Comparison of ENCODE assay signal across 10 cellular contexts in genomic region chr22:33803371-33803770, GRCh38.
DNase-seq lines count a peak whose midpoint lies in the region; ATAC-seq, FAIRE-seq and TF ChIP-seq lines count a peak whose summit lies in the region.
"Had no signal": no experiment of that assay in that cellular context is flagged by ENCODE, and none has a peak within 500 bp of the region (broad histone marks: within the 10 kb centered on the region; RNA-seq: fewer than 3 reads in every experiment).

No MANE protein-coding gene starts in this region.

- H3K9me3 ChIP-seq in psoas muscle, result no peaks in the 10 kb centered on the region

- FAIRE-seq in RCC 7860 (lab: Jason Lieb, UNC), result no peak

- peak; percentile 89 for DNase-seq in AG20443 (ENCODE audit: low spot score)
- peak; percentile 55 for DNase-seq in RCC 7860 (ENCODE audit: low spot score)
- peak; percentile 88 for DNase-seq in fibroblast of pulmonary artery (ENCODE audit: low read depth)
- no peak for DNase-seq in psoas muscle
- no peak for DNase-seq in NCI-H1417 treated with DMSO at 0.1 percent for 48 hours (lab: John Stamatoyannopoulos, UW)
- DNase-seq in HT-29 (ENCODE audit: low spot score), result no peak
- DNase-seq in stimulated activated CD4-positive, alpha-beta T cell treated with anti-CD3 and anti-CD28 coated beads, Interleukin-1b, Interleukin-23, amount 100 ng/mL, for 48 hours, result no peak
- DNase-seq: NCI-H1092 had no signal

- WGBS in psoas muscle, 3 donors, result 59 to 72% (median 61%) methylated on average over 4 of the region's 4 CpGs

- no peaks in the 10 kb centered on the region for H3K27me3 ChIP-seq in psoas muscle (ENCODE audit: insufficient read depth in 3 of 3, low read length in 2 of 3)

- no peaks in the 10 kb centered on the region for H3K36me3 ChIP-seq in psoas muscle (ENCODE audit: insufficient read depth in 1 of 2, low read depth in 1 of 2)

- H3K4me1 ChIP-seq in psoas muscle, result peaks cover 22% of the 10 kb centered on the region

- no peak overlapping the region for H3K4me3 ChIP-seq in fibroblast of pulmonary artery (replicated peaks; ENCODE audit: low read depth, low read length)
- H3K4me3 ChIP-seq in psoas muscle, result no peak overlapping the region

- no peak for TF ChIP-seq CTCF in fibroblast of pulmonary artery (IDR thresholded peaks at IDR 0.05; ENCODE audit: low read length, missing control alignments)
- TF ChIP-seq CTCF in psoas muscle (IDR thresholded peaks at IDR 0.05), result no peak

- H3K27ac ChIP-seq in psoas muscle, result no peak overlapping the region

- ATAC-seq in psoas muscle (peak; percentile 64 to 88 (median 76)), GM19324 (IDR thresholded peaks at IDR 0.05; ENCODE audit: low FRiP score, unreplicated experiment) (no peak)
- ATAC-seq: left lobe of liver had no signal

- intact Hi-C loops in psoas muscle (cut with DNase I), result no loop called here

Comparison
In these comparisons a context has a peak if more than half of its experiments do, and no peak if none do; other contexts are left out.
1. DNase-seq: peak in AG20443 (single experiment), RCC 7860 (single experiment) and fibroblast of pulmonary artery (single experiment); none in psoas muscle (0 of 2), NCI-H1417 treated with DMSO at 0.1 percent for 48 hours (single experiment), HT-29 (single experiment) and stimulated activated CD4-positive, alpha-beta T cell treated with anti-CD3 and anti-CD28 coated beads, Interleukin-1b, Interleukin-23, amount 100 ng/mL, for 48 hours (single experiment).